ENCODE assay signal across 1 cellular context in genomic region chr15:82261566-82262421, GRCh38.
TF ChIP-seq lines count a peak whose summit lies in the region.
"Not testable (repeated sequence)": the region's sequence is repeated elsewhere in the genome, so short reads cannot be mapped to it uniquely, and the experiment has no call there.

No MANE protein-coding gene starts in this region.

TF ChIP-seq in K562, 482 proteins besides CTCF, POLR2A, EP300 and RAD21 (continues in another document):
- TF ChIP-seq TFE3 (CRISPR knock-in tag; IDR thresholded peaks at IDR 0.05) (peak; percentile 95), JUND (IDR thresholded peaks at IDR 0.05; ENCODE audit: borderline replicate concordance, low read depth, low read length) (peak; percentile 60), ETV1 (tag; conservative IDR thresholded peaks at IDR 0.05; ENCODE audit: low read depth) (peak; percentile 65), FOSL1 (tag; conservative IDR thresholded peaks at IDR 0.05) (peak; percentile 80), USF1 (CRISPR knock-in tag; IDR thresholded peaks at IDR 0.05) (peak; percentile 76), ATF3 (IDR thresholded peaks at IDR 0.05) (peak; percentile 62), RCOR1 (IDR thresholded peaks at IDR 0.05; ENCODE audit: borderline replicate concordance in 1 of 2, low read depth in 2 of 2, low read length in 2 of 2) (0 out of 4 replicates have a peak, but pooled peaks of 1 of the 2 experiments have one; percentile 22), USF2 (CRISPR knock-in tag; IDR thresholded peaks at IDR 0.05) (peak; percentile 62; the same call in 1 of the 2 replicates), TRIM24 (IDR thresholded peaks at IDR 0.05) (peak in 1 of 2 experiments; percentile 27; a peak in 1 of 4 replicates), HDAC2 (IDR thresholded peaks at IDR 0.05) (0 out of 2 replicates have a peak, but pooled peaks have one; percentile 23), KDM1A (IDR thresholded peaks at IDR 0.05) (peak in 1 of 2 experiments; percentile 22; a peak in 1 of 4 replicates), CBFA2T2 (conservative IDR thresholded peaks at IDR 0.05) (peak; percentile 31), CBX3 (IDR thresholded peaks at IDR 0.05; ENCODE audit: borderline replicate concordance in 1 of 2, low read length in 2 of 2) (peak in 1 of 2 experiments; percentile 22; a peak in 1 of 3 replicates), BHLHE40 (IDR thresholded peaks at IDR 0.05; ENCODE audit: low read length) (peak; percentile 69), MGA (IDR thresholded peaks at IDR 0.05) (peak; percentile 70), ID3 (tag; IDR thresholded peaks at IDR 0.05) (0 out of 2 replicates have a peak, but pooled peaks have one; percentile 51), ETV5 (CRISPR knock-in tag; IDR thresholded peaks at IDR 0.05; ENCODE audit: low read depth) (0 out of 2 replicates have a peak, but pooled peaks have one; percentile 3), CTBP1 (IDR thresholded peaks at IDR 0.05; ENCODE audit: borderline replicate concordance) (peak; percentile 16; the same call in 1 of the 2 replicates), CHD2 (IDR thresholded peaks at IDR 0.05; ENCODE audit: low read depth, low read length) (peak; percentile 45; the same call in 1 of the 2 replicates), NR2C1 (tag; IDR thresholded peaks at IDR 0.05) (peak; percentile 81), EP400 (IDR thresholded peaks at IDR 0.05) (peak; percentile 45), FOXK2 (conservative IDR thresholded peaks at IDR 0.05 in 1 of 2, IDR thresholded peaks at IDR 0.05 in 1 of 2; ENCODE audit: low read depth in 2 of 2) (peak; percentile 62 to 73; a peak in 3 of 4 replicates), CREM (IDR thresholded peaks at IDR 0.05; ENCODE audit: low read depth) (peak; percentile 37; the same call in 1 of the 2 replicates), TOE1 (IDR thresholded peaks at IDR 0.05; ENCODE audit: borderline replicate concordance) (peak; percentile 89; the same call in 1 of the 2 replicates), RAD51 (IDR thresholded peaks at IDR 0.05; ENCODE audit: borderline replicate concordance, low read depth) (peak; percentile 88)
- TF ChIP-seq JUND (tag; IDR thresholded peaks at IDR 0.05; ENCODE audit: borderline replicate concordance, low read depth, low read length); ATF3 (CRISPR knock-in tag; conservative IDR thresholded peaks at IDR 0.05); ID3 (CRISPR knock-in tag; IDR thresholded peaks at IDR 0.05); NR2C1 (IDR thresholded peaks at IDR 0.05); TOE1 (CRISPR knock-in tag; IDR thresholded peaks at IDR 0.05; ENCODE audit: borderline replicate concordance, low read depth): not testable (repeated sequence)
